Comparison of ENCODE assay signal across 8 cellular contexts in the genomic region with DNA sequence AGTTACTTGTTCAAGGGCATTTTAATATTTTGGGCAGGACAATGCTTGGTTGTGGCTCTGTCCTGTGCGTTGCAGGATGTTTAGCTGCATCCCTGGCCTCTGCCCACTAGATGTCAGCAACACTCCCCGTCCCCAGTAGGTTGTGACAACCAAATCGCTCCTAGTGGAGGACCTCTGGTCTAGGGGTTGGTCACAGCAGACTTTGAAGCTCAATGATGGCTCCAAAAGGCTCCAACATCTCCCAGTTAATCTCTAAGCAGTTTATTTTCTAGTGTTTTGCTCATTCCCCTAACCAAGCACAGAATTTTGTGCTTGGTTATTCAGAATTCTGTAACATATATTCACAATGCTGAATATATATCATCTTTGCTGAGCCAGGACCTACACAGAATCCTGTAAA.
DNase-seq lines count a peak whose midpoint lies in the region; ATAC-seq and TF ChIP-seq lines count a peak whose summit lies in the region.

No MANE protein-coding gene starts in this region.

- peaks cover 14% of the 10 kb centered on the region for H3K4me1 Mint-ChIP-seq in GM23338
- peaks cover 3% of the 10 kb centered on the region for H3K4me1 Mint-ChIP-seq in activated naive CD8-positive, alpha-beta T cell treated with anti-CD3 and anti-CD28 coated beads for 36 hours

- peaks cover 6% of the 10 kb centered on the region; the same call in 2 of the 3 replicates for H3K9me3 Mint-ChIP-seq in GM23338
- no peaks in the 10 kb centered on the region for H3K9me3 Mint-ChIP-seq in activated naive CD8-positive, alpha-beta T cell treated with anti-CD3 and anti-CD28 coated beads for 36 hours

- H3K4me1 ChIP-seq in GM23338 (ENCODE audit: insufficient read depth) (peaks cover 3% of the 10 kb centered on the region; the same call in 1 of the 2 replicates), KMS-11 (ENCODE audit: low read depth, poor library complexity, severe bottlenecking) (peaks cover 7% of the 10 kb centered on the region), heart right ventricle (no peaks in the 10 kb centered on the region), sigmoid colon (no peaks in the 10 kb centered on the region)

- no peak for TF ChIP-seq EP300 in sigmoid colon (IDR thresholded peaks at IDR 0.05)

- H3K9me3 ChIP-seq in heart right ventricle (no peaks in the 10 kb centered on the region), sigmoid colon (no peaks in the 10 kb centered on the region)

- H3K27ac ChIP-seq in GM23338 (ENCODE audit: low read depth) (no peak overlapping the region), KMS-11 (no peak overlapping the region), heart right ventricle (no peak overlapping the region), sigmoid colon (no peak overlapping the region)

- H3K4me2 ChIP-seq in GM23338 (no peak overlapping the region), KMS-11 (no peak overlapping the region)

- no peaks in the 10 kb centered on the region for H3K79me2 ChIP-seq in GM23338 (replicated peaks; ENCODE audit: insufficient read depth)
- H3K79me2 ChIP-seq in KMS-11 (ENCODE audit: insufficient read depth, low read depth): no peaks in the 10 kb centered on the region

- no peak overlapping the region for H3K4me3 Mint-ChIP-seq in GM23338
- H3K4me3 Mint-ChIP-seq in activated naive CD8-positive, alpha-beta T cell treated with anti-CD3 and anti-CD28 coated beads for 36 hours: no peak overlapping the region

- no peaks in the 10 kb centered on the region for H3K9me2 ChIP-seq in GM23338 (ENCODE audit: insufficient read depth)

- intact Hi-C loops in heart right ventricle (cut with DNase I) (loop anchor here in 1 of 10 donors (5.0 kb wide), 1 partner anchor 290 kb away; no protein-coding TSS in a partner anchor), sigmoid colon (cut with DNase I) (no loop called here)

- H3K27me3 Mint-ChIP-seq in GM23338 (ENCODE audit: insufficient read depth, low read depth, poor library complexity): peaks cover 5% of the 10 kb centered on the region
- H3K27me3 Mint-ChIP-seq in activated naive CD8-positive, alpha-beta T cell treated with anti-CD3 and anti-CD28 coated beads for 36 hours: no peaks in the 10 kb centered on the region

- no peak overlapping the region for H3K27ac Mint-ChIP-seq in GM23338
- H3K27ac Mint-ChIP-seq in activated naive CD8-positive, alpha-beta T cell treated with anti-CD3 and anti-CD28 coated beads for 36 hours: no peak overlapping the region

- H4K20me1 ChIP-seq in GM23338 (replicated peaks; ENCODE audit: insufficient read depth) (no peaks in the 10 kb centered on the region), KMS-11 (ENCODE audit: insufficient read depth) (no peaks in the 10 kb centered on the region)

- H3K4me3 ChIP-seq in GM12864 (ENCODE audit: low read depth, low read length): no peak overlapping the region
- H3K4me3 ChIP-seq in GM23338: no peak overlapping the region
- H3K4me3 ChIP-seq in KMS-11 (IDR thresholded peaks at IDR 0.05; ENCODE audit: insufficient read depth, low read depth, low read length): no peak overlapping the region
- H3K4me3 ChIP-seq in heart right ventricle: no peak overlapping the region
- H3K4me3 ChIP-seq in sigmoid colon: no peak overlapping the region

- peak; percentile 18 for DNase-seq in GM12864 (ENCODE audit: low read depth)
- peak; percentile 89 for DNase-seq in GM23338 (ENCODE audit: low spot score)
- peak; percentile 78 for DNase-seq in SK-N-DZ (ENCODE audit: low spot score)
- DNase-seq in activated naive CD8-positive, alpha-beta T cell treated with anti-CD3 and anti-CD28 coated beads for 36 hours: peak; percentile 62
- peak; percentile 27 to 57 for DNase-seq in heart right ventricle
- no peak for DNase-seq in sigmoid colon

- H3K27me3 ChIP-seq in GM23338 (ENCODE audit: insufficient read depth) (no peaks in the 10 kb centered on the region), KMS-11 (ENCODE audit: insufficient read depth, low read depth) (no peaks in the 10 kb centered on the region), heart right ventricle (peaks cover 0 to 11% (median 0%) of the 10 kb centered on the region in 7 donors), sigmoid colon (no peaks in the 10 kb centered on the region)

- H3K36me3 ChIP-seq in GM23338 (ENCODE audit: insufficient read depth) (no peaks in the 10 kb centered on the region), KMS-11 (ENCODE audit: insufficient read depth) (no peaks in the 10 kb centered on the region), heart right ventricle (no peaks in the 10 kb centered on the region), sigmoid colon (no peaks in the 10 kb centered on the region)

- no peak for TF ChIP-seq POLR2A in sigmoid colon (IDR thresholded peaks at IDR 0.05)

- peaks cover 2% of the 10 kb centered on the region; the same call in 2 of the 3 replicates for H3K36me3 Mint-ChIP-seq in GM23338 (ENCODE audit: low read depth)
- H3K36me3 Mint-ChIP-seq in activated naive CD8-positive, alpha-beta T cell treated with anti-CD3 and anti-CD28 coated beads for 36 hours: no peaks in the 10 kb centered on the region

- H2AFZ ChIP-seq in GM23338 (no peak overlapping the region; the same call in 1 of the 2 replicates), KMS-11 (ENCODE audit: low read depth) (peak overlapping the region; percentile 7; the same call in 1 of the 2 replicates)

- ATAC-seq in GM23338: peak; percentile 96
- ATAC-seq in heart right ventricle: peak; percentile 71 to 91 (median 84)
- no peak for ATAC-seq in GM18873 (IDR thresholded peaks at IDR 0.05; ENCODE audit: low FRiP score, unreplicated experiment)

- 2 to 4% methylated on average over 3 of the region's 3 CpGs for WGBS in heart right ventricle, 2 donors
- 3 to 5% methylated on average over 3 of the region's 3 CpGs for WGBS in sigmoid colon, 2 donors

- TF ChIP-seq CTCF in GM12864 (IDR thresholded peaks at IDR 0.05; ENCODE audit: low read depth, low read length, missing control alignments) (peak; percentile 93), GM23338 (conservative IDR thresholded peaks at IDR 0.05; ENCODE audit: low read depth in 2 of 2) (peak; percentile 97 to 98), KMS-11 (conservative IDR thresholded peaks at IDR 0.05; ENCODE audit: low read depth, low read length) (peak; percentile 87), heart right ventricle (IDR thresholded peaks at IDR 0.05) (peak; percentile 58 to 84 (median 78)), sigmoid colon (IDR thresholded peaks at IDR 0.05) (peak; percentile 26 to 61 (median 56))

- H3K9ac ChIP-seq in KMS-11: no peak overlapping the region

- H3F3A ChIP-seq in GM23338 (replicated peaks; ENCODE audit: low read depth): no peaks in the 10 kb centered on the region

TF ChIP-seq in GM23338, 12 proteins besides CTCF, POLR2A, EP300 and RAD21 (continues in another document):
- TF ChIP-seq ZNF331 (CRISPR knock-in tag; IDR thresholded peaks at IDR 0.05; ENCODE audit: low read depth) (no peak; the same call in 1 of the 2 replicates), ZNF114 (CRISPR knock-in tag; IDR thresholded peaks at IDR 0.05) (peak; percentile 90; the same call in 1 of the 2 replicates)
